Comparison of ENCODE assay signal across 19 cellular contexts in genomic region chr7:133491846-133492652, GRCh38.
DNase-seq lines count a peak whose midpoint lies in the region; ATAC-seq, FAIRE-seq and TF ChIP-seq lines count a peak whose summit lies in the region.
"Had no signal": no experiment of that assay in that cellular context is flagged by ENCODE, and none has a peak within 500 bp of the region (broad histone marks: within the 10 kb centered on the region; RNA-seq: fewer than 3 reads in every experiment).

No MANE protein-coding gene starts in this region.

- H3K79me2 ChIP-seq in K562 (ENCODE audit: control insufficient read depth, insufficient read depth, low read length): no peaks in the 10 kb centered on the region
- H3K79me2 ChIP-seq: parathyroid adenoma had no signal

- intact Hi-C loops in activated CD8-positive, alpha-beta T cell treated with anti-CD3 and anti-CD28 coated beads for 36 hours (cut with micrococcal nuclease): no loop called here
- intact Hi-C loops in K562 (cut with micrococcal nuclease): no loop called here
- intact Hi-C loops in natural killer cell (cut with micrococcal nuclease): no loop called here
- intact Hi-C loops in body of pancreas (cut with DNase I): no loop called here

- WGBS in K562 (ENCODE audit: insufficient coverage, low coverage, missing lambda C conversion rate): 79% methylated on average over 6 of the region's 6 CpGs
- 93 to 97% methylated on average over 6 of the region's 6 CpGs for WGBS in body of pancreas, 2 donors

- no peak overlapping the region for H3K27ac ChIP-seq in K562 (ENCODE audit: extremely low read depth, low read depth, low read length)
- no peak overlapping the region for H3K27ac ChIP-seq in body of pancreas
- H3K27ac ChIP-seq: A549, parathyroid adenoma, upper lobe of right lung had no signal

- in situ Hi-C loops in K562 (cut with MboI): no loop called here

- peak overlapping the region; percentile 1 for H3K27ac Mint-ChIP-seq in activated CD8-positive, alpha-beta T cell treated with anti-CD3 and anti-CD28 coated beads for 36 hours
- no peak overlapping the region for H3K27ac Mint-ChIP-seq in activated CD8-positive, alpha-beta T cell treated with anti-CD3 and anti-CD28 coated beads, Interleukin-2, amount 10 ng/mL, durations not matched to agents 7 days and 5 days
- peak overlapping the region; percentile 7 to 51 for H3K27ac Mint-ChIP-seq in natural killer cell
- H3K27ac Mint-ChIP-seq: activated naive CD4-positive, alpha-beta T cell treated with anti-CD3 and anti-CD28 coated beads, Interleukin-2, amount 50 U/mL, for 24 hours; mesothelial cell of epicardium had no signal

- no peak for TF ChIP-seq CTCF in activated CD8-positive, alpha-beta T cell treated with anti-CD3 and anti-CD28 coated beads for 36 hours (IDR thresholded peaks at IDR 0.05)
- no peak for TF ChIP-seq CTCF in NB4 (IDR thresholded peaks at IDR 0.05; ENCODE audit: low read depth, low read length)
- TF ChIP-seq CTCF in K562 (IDR thresholded peaks at IDR 0.05 in 2 of 3, conservative IDR thresholded peaks at IDR 0.05 in 1 of 3; ENCODE audit: insufficient read depth in 2 of 3, low read depth in 1 of 3, low read length in 3 of 3): no peak
- no peak for TF ChIP-seq CTCF in natural killer cell (IDR thresholded peaks at IDR 0.05)
- TF ChIP-seq CTCF in body of pancreas (IDR thresholded peaks at IDR 0.05): no peak

- peaks cover 18% of the 10 kb centered on the region for H3K36me3 Mint-ChIP-seq in activated CD8-positive, alpha-beta T cell treated with anti-CD3 and anti-CD28 coated beads for 36 hours (ENCODE audit: low read depth)
- peaks cover 12% of the 10 kb centered on the region for H3K36me3 Mint-ChIP-seq in activated CD8-positive, alpha-beta T cell treated with anti-CD3 and anti-CD28 coated beads, Interleukin-2, amount 10 ng/mL, durations not matched to agents 7 days and 5 days (ENCODE audit: low read depth)
- H3K36me3 Mint-ChIP-seq in natural killer cell: no peaks in the 10 kb centered on the region

- no peaks in the 10 kb centered on the region for H3K9me3 Mint-ChIP-seq in activated CD8-positive, alpha-beta T cell treated with anti-CD3 and anti-CD28 coated beads for 36 hours
- H3K9me3 Mint-ChIP-seq in activated CD8-positive, alpha-beta T cell treated with anti-CD3 and anti-CD28 coated beads, Interleukin-2, amount 10 ng/mL, durations not matched to agents 7 days and 5 days (ENCODE audit: insufficient read depth): no peaks in the 10 kb centered on the region
- H3K9me3 Mint-ChIP-seq in natural killer cell: peaks cover 0 to 2% of the 10 kb centered on the region in 2 donors

- H3K4me3 Mint-ChIP-seq in activated CD8-positive, alpha-beta T cell treated with anti-CD3 and anti-CD28 coated beads for 36 hours: no peak overlapping the region
- no peak overlapping the region for H3K4me3 Mint-ChIP-seq in activated CD8-positive, alpha-beta T cell treated with anti-CD3 and anti-CD28 coated beads, Interleukin-2, amount 10 ng/mL, durations not matched to agents 7 days and 5 days
- no peak overlapping the region for H3K4me3 Mint-ChIP-seq in natural killer cell
- H3K4me3 Mint-ChIP-seq: activated naive CD4-positive, alpha-beta T cell treated with anti-CD3 and anti-CD28 coated beads, Interleukin-2, amount 50 U/mL, for 24 hours; mesothelial cell of epicardium had no signal

- TF ChIP-seq POLR2A in NB4 (IDR thresholded peaks at IDR 0.05; ENCODE audit: extremely low read depth, insufficient read length) (no peak), K562 (conservative IDR thresholded peaks at IDR 0.05) (no peak), body of pancreas (IDR thresholded peaks at IDR 0.05) (no peak)

- no peaks in the 10 kb centered on the region for H4K20me1 ChIP-seq in K562 (replicated peaks; ENCODE audit: control insufficient read depth, insufficient read depth, low read length)

- H3K9me3 ChIP-seq in K562 (replicated peaks; ENCODE audit: control insufficient read depth, insufficient read depth, low read depth, low read length): no peaks in the 10 kb centered on the region
- H3K9me3 ChIP-seq in body of pancreas: peaks cover 0 to 3% (median 0%) of the 10 kb centered on the region in 3 donors
- H3K9me3 ChIP-seq: A549, upper lobe of right lung had no signal

- H3K27me3 ChIP-seq in K562 (ENCODE audit: control insufficient read depth in 2 of 2, insufficient read depth in 2 of 2, low read length in 2 of 2): no peaks in the 10 kb centered on the region
- no peaks in the 10 kb centered on the region for H3K27me3 ChIP-seq in body of pancreas
- H3K27me3 ChIP-seq: upper lobe of right lung had no signal

- H3K4me2 ChIP-seq in K562 (ENCODE audit: insufficient read depth, low read length): 0 out of 2 replicates have a peak overlapping the region, but pooled peaks have one; percentile 4
- H3K4me2 ChIP-seq: A549 had no signal

- no TSS peak for BruUV-seq in K562 (replicated peaks; lab: Mats Ljungman, UMichigan)

- H2AFZ ChIP-seq in K562 (ENCODE audit: low read depth, low read length): no peak overlapping the region
- H2AFZ ChIP-seq: parathyroid adenoma had no signal

- CTCF ChIA-PET in activated CD8-positive, alpha-beta T cell treated with anti-CD3 and anti-CD28 coated beads for 36 hours (lab: Charles Lee): no interaction called here
- CTCF ChIA-PET in activated CD8-positive, alpha-beta T cell treated with anti-CD3 and anti-CD28 coated beads, Interleukin-2, amount 10 ng/mL, durations not matched to agents 7 days and 5 days (lab: Charles Lee): no interaction called here
- CTCF ChIA-PET in K562 (lab: Yijun Ruan, JAX; ENCODE audit: low intra/inter-chr PET ratio): no interaction called here

- no peaks in the 10 kb centered on the region for H3K9me1 ChIP-seq in K562 (ENCODE audit: control insufficient read depth, insufficient read depth, low read length)

- no peak for FAIRE-seq in K562 (lab: Jason Lieb, UNC)
- FAIRE-seq: A549, colon had no signal

- H3K27me3 Mint-ChIP-seq in activated CD8-positive, alpha-beta T cell treated with anti-CD3 and anti-CD28 coated beads for 36 hours: no peaks in the 10 kb centered on the region
- no peaks in the 10 kb centered on the region for H3K27me3 Mint-ChIP-seq in activated CD8-positive, alpha-beta T cell treated with anti-CD3 and anti-CD28 coated beads, Interleukin-2, amount 10 ng/mL, durations not matched to agents 7 days and 5 days (ENCODE audit: low read depth)
- H3K27me3 Mint-ChIP-seq in natural killer cell (ENCODE audit: low read depth in 2 of 2): no peaks in the 10 kb centered on the region
- H3K27me3 Mint-ChIP-seq: activated naive CD4-positive, alpha-beta T cell treated with anti-CD3 and anti-CD28 coated beads, Interleukin-2, amount 50 U/mL, for 24 hours had no signal

- no peak; the same call in 1 of the 2 replicates for TF ChIP-seq EP300 in K562 (IDR thresholded peaks at IDR 0.05; ENCODE audit: low read length)

- TF ChIP-seq RAD21 in K562 (CRISPR knock-in tag; conservative IDR thresholded peaks at IDR 0.05 in 1 of 2, IDR thresholded peaks at IDR 0.05 in 1 of 2): 0 out of 4 replicates have a peak, but pooled peaks of 1 of the 2 experiments have one; percentile 6

- H3K9ac ChIP-seq in K562 (ENCODE audit: insufficient read depth in 1 of 2, low read depth in 2 of 2, low read length in 2 of 2): no peak overlapping the region
- H3K9ac ChIP-seq: parathyroid adenoma had no signal

- H3K36me3 ChIP-seq in K562 (ENCODE audit: control insufficient read depth, insufficient read depth, low read length) (no peaks in the 10 kb centered on the region; the same call in 2 of the 3 replicates), body of pancreas (replicated peaks in 1 of 2; ENCODE audit: insufficient read depth in 1 of 2, low read depth in 2 of 2) (no peaks in the 10 kb centered on the region)
- H3K36me3 ChIP-seq: upper lobe of right lung had no signal

- no peak for DNase-seq in activated CD8-positive, alpha-beta T cell treated with anti-CD3 and anti-CD28 coated beads for 36 hours
- no peak for DNase-seq in activated CD8-positive, alpha-beta T cell treated with anti-CD3 and anti-CD28 coated beads, Interleukin-2, amount 10 ng/mL, durations not matched to agents 7 days and 5 days
- DNase-seq in NB4 (ENCODE audit: low read depth) (peak; percentile 50), K562 (ENCODE audit: extremely low read depth in 1 of 4, low spot score in 3 of 4) (peak in 2 of 4 experiments; percentile 20 to 26), natural killer cell (no peak), body of pancreas (no peak)
- DNase-seq: activated CD4-positive, alpha-beta T cell treated with anti-CD3 and anti-CD28 coated beads, Interleukin-2, amount 50 U/mL, for 1 hour; NCI-H1105; NCI-H446 treated with DMSO at 0.1 percent for 48 hours; stimulated activated CD4-positive, alpha-beta T cell treated with anti-CD3 and anti-CD28 coated beads, Interleukin-15, amount 100 ng/mL, for 24 hours; upper lobe of right lung had no signal

- H3K4me3 ChIP-seq in NB4 (ENCODE audit: low read depth, low read length) (no peak overlapping the region), K562 (no peak overlapping the region), body of pancreas (no peak overlapping the region)
- H3K4me3 ChIP-seq: A549, upper lobe of right lung had no signal

- peaks cover 14% of the 10 kb centered on the region for H3K4me1 Mint-ChIP-seq in activated CD8-positive, alpha-beta T cell treated with anti-CD3 and anti-CD28 coated beads for 36 hours (ENCODE audit: low read depth)
- H3K4me1 Mint-ChIP-seq in activated CD8-positive, alpha-beta T cell treated with anti-CD3 and anti-CD28 coated beads, Interleukin-2, amount 10 ng/mL, durations not matched to agents 7 days and 5 days (ENCODE audit: low read depth): peaks cover 16% of the 10 kb centered on the region
- peaks cover 26 to 42% of the 10 kb centered on the region in 2 donors for H3K4me1 Mint-ChIP-seq in natural killer cell
- H3K4me1 Mint-ChIP-seq: mesothelial cell of epicardium had no signal

- H3K4me1 ChIP-seq in K562 (replicated peaks in 1 of 2; ENCODE audit: control insufficient read depth in 2 of 2, insufficient read depth in 2 of 2, low read length in 2 of 2) (peaks cover 0 to 12% of the 10 kb centered on the region in 2 experiments; a peak in 2 of 5 replicates), body of pancreas (no peaks in the 10 kb centered on the region)
- H3K4me1 ChIP-seq: A549, parathyroid adenoma, upper lobe of right lung had no signal

- ATAC-seq in activated CD8-positive, alpha-beta T cell treated with anti-CD3 and anti-CD28 coated beads for 36 hours: no peak
- ATAC-seq in activated CD8-positive, alpha-beta T cell treated with anti-CD3 and anti-CD28 coated beads, Interleukin-2, amount 10 ng/mL, durations not matched to agents 7 days and 5 days: no peak
- peak; percentile 55 for ATAC-seq in K562
- ATAC-seq in natural killer cell: no peak
- ATAC-seq in body of pancreas: no peak
- ATAC-seq in GM21737 (IDR thresholded peaks at IDR 0.05; ENCODE audit: unreplicated experiment): no peak
- no peak for ATAC-seq in HG03175 (IDR thresholded peaks at IDR 0.05; ENCODE audit: unreplicated experiment)
- ATAC-seq: A549, Panc1, upper lobe of right lung had no signal

- POLR2A ChIA-PET in activated CD8-positive, alpha-beta T cell treated with anti-CD3 and anti-CD28 coated beads for 36 hours (lab: Charles Lee): no interaction called here
- POLR2A ChIA-PET in activated CD8-positive, alpha-beta T cell treated with anti-CD3 and anti-CD28 coated beads, Interleukin-2, amount 10 ng/mL, durations not matched to agents 7 days and 5 days (lab: Charles Lee): no interaction called here
- POLR2A ChIA-PET in K562 (lab: Yijun Ruan, JAX): interaction anchor here (0.9 kb wide), 1 partner anchor 9 kb away, joined by 3 read pairs; no protein-coding TSS in a partner anchor

TF ChIP-seq in K562, 482 proteins besides CTCF, POLR2A, EP300 and RAD21 (continues in another document):
- TF ChIP-seq BACH1 (tag; IDR thresholded peaks at IDR 0.05): no peak
